ENCODE assay signal across 23 cellular contexts in genomic region chr11:114207096-114207495, GRCh38.
DNase-seq lines count a peak whose midpoint lies in the region; ATAC-seq and TF ChIP-seq lines count a peak whose summit lies in the region.
"Had no signal": no experiment of that assay in that cellular context is flagged by ENCODE, and none has a peak within 500 bp of the region (broad histone marks: within the 10 kb centered on the region; RNA-seq: fewer than 3 reads in every experiment).

No MANE protein-coding gene starts in this region.

- peak overlapping the region in 6 of 8 donors; percentile 50 to 89 (median 72) for H3K27ac Mint-ChIP-seq in CD8-positive, alpha-beta memory T cell
- peak overlapping the region; percentile 14 to 65 for H3K27ac Mint-ChIP-seq in effector memory CD8-positive, alpha-beta T cell
- H3K27ac Mint-ChIP-seq in progenitor cell of endocrine pancreas = peak overlapping the region; percentile 78
- H3K27ac Mint-ChIP-seq in activated CD8-positive, alpha-beta memory T cell treated with anti-CD3 and anti-CD28 coated beads, Interleukin-2, amount 10 ng/mL, durations not matched to agents 7 days and 5 days = no peak overlapping the region
- H3K27ac Mint-ChIP-seq: HFFc6 had no signal

- H3K4me1 ChIP-seq in CD8-positive, alpha-beta memory T cell (ENCODE audit: insufficient read depth, low read length) = peaks cover 15% of the 10 kb centered on the region

- no peak overlapping the region for H3K27ac ChIP-seq in CD8-positive, alpha-beta memory T cell (ENCODE audit: low read depth, low read length)

- peaks cover 0 to 5% (median 0%) of the 10 kb centered on the region in 3 donors for H3K36me3 Mint-ChIP-seq in CD8-positive, alpha-beta memory T cell
- peaks cover 16% of the 10 kb centered on the region for H3K36me3 Mint-ChIP-seq in effector memory CD8-positive, alpha-beta T cell (ENCODE audit: insufficient read depth)
- no peaks in the 10 kb centered on the region for H3K36me3 Mint-ChIP-seq in progenitor cell of endocrine pancreas (ENCODE audit: insufficient read depth)
- H3K36me3 Mint-ChIP-seq in activated CD8-positive, alpha-beta memory T cell treated with anti-CD3 and anti-CD28 coated beads, Interleukin-2, amount 10 ng/mL, durations not matched to agents 7 days and 5 days = peaks cover 2% of the 10 kb centered on the region

- TF ChIP-seq CTCF in progenitor cell of endocrine pancreas (IDR thresholded peaks at IDR 0.05; ENCODE audit: unreplicated experiment) = no peak

- CTCF ChIA-PET in CD8-positive, alpha-beta memory T cell (lab: Charles Lee) = interaction anchor here (1.1 to 1.5 kb wide), 2 partner anchors 23 to 47 kb away, joined by 3 read pairs; no protein-coding TSS in a partner anchor
- CTCF ChIA-PET in activated CD8-positive, alpha-beta memory T cell treated with anti-CD3 and anti-CD28 coated beads, Interleukin-2, amount 10 ng/mL, durations not matched to agents 7 days and 5 days (lab: Charles Lee) = interaction anchor here (0.8 to 3.1 kb wide), 8 partner anchors 9 to 55 kb away, joined by 3 to 17 read pairs (median 4); no protein-coding TSS in a partner anchor

- H3K36me3 ChIP-seq in CD8-positive, alpha-beta memory T cell (ENCODE audit: insufficient read depth, low read length) = no peaks in the 10 kb centered on the region

- ATAC-seq in effector memory CD8-positive, alpha-beta T cell (replicated peaks) = no peak
- no peak for ATAC-seq in HG03432 (IDR thresholded peaks at IDR 0.05; ENCODE audit: unreplicated experiment)
- no peak for ATAC-seq in activated CD8-positive, alpha-beta memory T cell treated with anti-CD3 and anti-CD28 coated beads, Interleukin-2, amount 10 ng/mL, durations not matched to agents 7 days and 5 days
- ATAC-seq in GM19035 (IDR thresholded peaks at IDR 0.05; ENCODE audit: unreplicated experiment) = no peak
- ATAC-seq: HepG2 had no signal

- no peaks in the 10 kb centered on the region for H3K27me3 ChIP-seq in CD8-positive, alpha-beta memory T cell (ENCODE audit: insufficient read depth, low read length, poor library complexity, severe bottlenecking)

- H3K4me1 Mint-ChIP-seq in CD8-positive, alpha-beta memory T cell = peaks cover 32 to 41% (median 32%) of the 10 kb centered on the region in 3 donors
- H3K4me1 Mint-ChIP-seq in effector memory CD8-positive, alpha-beta T cell (ENCODE audit: low read depth in 2 of 2) = peaks cover 38 to 39% of the 10 kb centered on the region in 2 donors
- peaks cover 45% of the 10 kb centered on the region for H3K4me1 Mint-ChIP-seq in progenitor cell of endocrine pancreas (ENCODE audit: low read depth)
- H3K4me1 Mint-ChIP-seq in activated CD8-positive, alpha-beta memory T cell treated with anti-CD3 and anti-CD28 coated beads, Interleukin-2, amount 10 ng/mL, durations not matched to agents 7 days and 5 days = peaks cover 45% of the 10 kb centered on the region

- no peaks in the 10 kb centered on the region for H3K9me3 ChIP-seq in CD8-positive, alpha-beta memory T cell (ENCODE audit: low read length)
- H3K9me3 ChIP-seq: SK-N-SH had no signal

- no peaks in the 10 kb centered on the region for H3K9me3 Mint-ChIP-seq in CD8-positive, alpha-beta memory T cell
- H3K9me3 Mint-ChIP-seq in effector memory CD8-positive, alpha-beta T cell = no peaks in the 10 kb centered on the region
- H3K9me3 Mint-ChIP-seq in progenitor cell of endocrine pancreas (ENCODE audit: low read depth) = no peaks in the 10 kb centered on the region
- no peaks in the 10 kb centered on the region for H3K9me3 Mint-ChIP-seq in activated CD8-positive, alpha-beta memory T cell treated with anti-CD3 and anti-CD28 coated beads, Interleukin-2, amount 10 ng/mL, durations not matched to agents 7 days and 5 days (ENCODE audit: low read depth)
- H3K9me3 Mint-ChIP-seq: HFFc6 had no signal

- H3K4me3 Mint-ChIP-seq in CD8-positive, alpha-beta memory T cell = no peak overlapping the region
- H3K4me3 Mint-ChIP-seq in effector memory CD8-positive, alpha-beta T cell = no peak overlapping the region
- no peak overlapping the region for H3K4me3 Mint-ChIP-seq in progenitor cell of endocrine pancreas (ENCODE audit: low read depth)
- no peak overlapping the region for H3K4me3 Mint-ChIP-seq in activated CD8-positive, alpha-beta memory T cell treated with anti-CD3 and anti-CD28 coated beads, Interleukin-2, amount 10 ng/mL, durations not matched to agents 7 days and 5 days
- H3K4me3 Mint-ChIP-seq: HFFc6 had no signal

- no peak for DNase-seq in CD8-positive, alpha-beta memory T cell
- DNase-seq in LHCN-M2 (ENCODE audit: low read depth) (peak; percentile 30), progenitor cell of endocrine pancreas (ENCODE audit: low spot score, unreplicated experiment) (no peak), COLO668 (lab: John Stamatoyannopoulos, UW; ENCODE audit: unreplicated experiment) (no peak)
- DNase-seq in effector memory CD8-positive, alpha-beta T cell = no peak
- no peak for DNase-seq in activated CD8-positive, alpha-beta memory T cell treated with anti-CD3 and anti-CD28 coated beads, Interleukin-2, amount 10 ng/mL, durations not matched to agents 7 days and 5 days
- DNase-seq: ACHN, C1 segment of cervical spinal cord, DND-41, HFFc6, KBM-7, NCI-H1092, NCI-H1436 treated with DMSO at 0.1 percent for 48 hours, NCI-H2029, NCI-H2171, NCI-H446 treated with DMSO at 0.1 percent for 48 hours, NCI-H69, OCI-M1, SHP77 treated with DMSO at 0.1 percent for 48 hours, SK-N-SH had no signal

- POLR2A ChIA-PET in CD8-positive, alpha-beta memory T cell (lab: Charles Lee) = interaction anchor here (0.7 kb wide), 1 partner anchor 28 kb away, joined by 4 read pairs; no protein-coding TSS in a partner anchor

- H3K4me3 ChIP-seq in CD8-positive, alpha-beta memory T cell (ENCODE audit: low read length) = no peak overlapping the region

- H3K27me3 Mint-ChIP-seq in CD8-positive, alpha-beta memory T cell = no peaks in the 10 kb centered on the region
- no peaks in the 10 kb centered on the region for H3K27me3 Mint-ChIP-seq in effector memory CD8-positive, alpha-beta T cell
- no peaks in the 10 kb centered on the region for H3K27me3 Mint-ChIP-seq in progenitor cell of endocrine pancreas
- H3K27me3 Mint-ChIP-seq in activated CD8-positive, alpha-beta memory T cell treated with anti-CD3 and anti-CD28 coated beads, Interleukin-2, amount 10 ng/mL, durations not matched to agents 7 days and 5 days = no peaks in the 10 kb centered on the region
